Comparison of ENCODE assay signal across 11 cellular contexts in the genomic region with DNA sequence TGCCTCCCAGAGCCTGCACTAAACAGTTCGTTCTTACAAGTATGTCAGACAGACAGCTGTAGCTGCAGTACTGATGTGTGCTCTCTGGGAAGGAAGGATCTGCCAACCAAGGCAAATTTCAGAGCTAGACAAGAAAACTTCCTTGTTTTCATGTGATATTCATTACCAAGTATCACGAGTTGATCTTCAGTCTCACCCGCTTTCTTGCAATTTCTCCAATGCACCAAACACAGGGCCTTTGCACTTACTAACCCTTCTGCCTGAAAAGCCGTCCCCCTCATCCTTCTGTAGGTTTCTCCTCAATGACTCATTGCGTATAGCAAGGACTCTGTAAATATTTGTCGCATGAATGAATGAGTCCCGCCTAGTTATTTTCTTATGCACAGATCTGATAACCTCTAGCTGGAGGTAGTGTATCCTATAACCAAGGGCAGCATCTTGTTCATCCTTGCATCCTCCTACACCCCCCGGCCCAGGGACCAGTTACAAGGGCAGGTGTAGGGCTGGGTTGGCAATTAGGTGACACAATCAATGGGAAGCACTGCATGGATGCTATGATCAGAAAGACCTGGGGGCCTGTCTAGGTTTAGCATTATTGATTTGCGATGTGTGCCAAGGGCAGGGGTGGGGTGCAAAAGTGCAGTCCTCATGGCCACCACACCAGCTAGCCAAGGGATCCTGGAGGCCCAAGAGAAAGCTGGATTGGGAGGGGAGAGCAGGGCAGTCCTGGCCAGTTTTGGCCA. TPM values are rescaled to one million over a fixed set of nuclear protein-coding genes. Genes with fewer than 3 reads are reported as not detected.
A peak's percentile ranks its signal among the peaks of the same experiment; 100 is the strongest.
DNase-seq lines count a peak whose midpoint lies in the region; FAIRE-seq and TF ChIP-seq lines count a peak whose summit lies in the region.
"Had no signal": no experiment of that assay in that cellular context is flagged by ENCODE, and none has a peak within 500 bp of the region (broad histone marks: within the 10 kb centered on the region; RNA-seq: fewer than 3 reads in every experiment).

No MANE protein-coding gene starts in this region.

- peaks cover 5 to 33% (median 14%) of the 10 kb centered on the region in 3 experiments; a peak in 5 of 7 replicates for H3K36me3 Mint-ChIP-seq in H9 (ENCODE audit: insufficient read depth in 1 of 3, low read depth in 3 of 3)

- peak overlapping the region; percentile 90 for H3K4me2 ChIP-seq in H9 (ENCODE audit: insufficient read depth, insufficient read length, low read length)

- H3K4me1 Mint-ChIP-seq in H9 = peaks cover 26 to 33% of the 10 kb centered on the region in 2 experiments

- no peak overlapping the region for H3T11ph ChIP-seq in H9 (ENCODE audit: low read length)

- no peak overlapping the region for H2AFZ ChIP-seq in H9 (ENCODE audit: low read length)

- H3K27ac ChIP-seq in H9 (ENCODE audit: insufficient read length, low read depth, low read length) = no peak overlapping the region
- peak overlapping the region; percentile 32 for H3K27ac ChIP-seq in caudate nucleus (ENCODE audit: low read depth, low read length)
- no peak overlapping the region for H3K27ac ChIP-seq in kidney (ENCODE audit: low read depth in 2 of 2, low read length in 2 of 2)
- H3K27ac ChIP-seq: VCaP had no signal

- H3K27me3 ChIP-seq in H9 (ENCODE audit: insufficient read depth, low read length) (no peaks in the 10 kb centered on the region; the same call in 1 of the 2 replicates), mucosa of stomach (ENCODE audit: control insufficient read depth, insufficient read depth, low read length) (no peaks in the 10 kb centered on the region)

- no peak overlapping the region for H3K4ac ChIP-seq in H9 (ENCODE audit: low read depth, low read length)

- no peak overlapping the region for H3K18ac ChIP-seq in H9 (ENCODE audit: insufficient read length, low read depth, low read length)

- H2BK120ac ChIP-seq in H9 (ENCODE audit: low read depth, low read length, poor library complexity, severe bottlenecking) = no peak overlapping the region

- no CpG with 5 or more reads among the region's 9 CpGs for WGBS in H9 (ENCODE audit: extremely low coverage, insufficient read length, low lambda C conversion rate)

- TF ChIP-seq CTCF in AG10803 (conservative IDR thresholded peaks at IDR 0.05; ENCODE audit: low read length) = no peak
- no peak for TF ChIP-seq CTCF in H9 (conservative IDR thresholded peaks at IDR 0.05)
- no peak for TF ChIP-seq CTCF in kidney (IDR thresholded peaks at IDR 0.05; ENCODE audit: borderline replicate concordance, extremely low read depth, insufficient read depth)

- FAIRE-seq in kidney (lab: Jason Lieb, UNC) = no peak
- FAIRE-seq: endometrium had no signal

- H4K91ac ChIP-seq in H9 (ENCODE audit: insufficient read length, low read depth, low read length) = no peak overlapping the region

- H3K4me3 Mint-ChIP-seq in H9 = peak overlapping the region in 1 of 2 experiments; percentile 78; a peak in 2 of 5 replicates

- H2AK5ac ChIP-seq in H9 (ENCODE audit: insufficient read length, low read length) = no peak overlapping the region

- no peak overlapping the region for H2BK12ac ChIP-seq in H9 (ENCODE audit: insufficient read length, low read depth, low read length)

- no peaks in the 10 kb centered on the region for H3K79me1 ChIP-seq in H9 (ENCODE audit: insufficient read depth, low read depth, low read length, poor library complexity, severe bottlenecking)

- no peak overlapping the region for H2BK5ac ChIP-seq in H9 (ENCODE audit: insufficient read length, low read length)

- H3K4me3 ChIP-seq in AG10803 (ENCODE audit: low read length) = peak overlapping the region; percentile 96
- H3K4me3 ChIP-seq in mucosa of stomach (ENCODE audit: low read length) = peak overlapping the region; percentile 94
- H3K4me3 ChIP-seq in kidney (ENCODE audit: low read length in 2 of 2) = peak overlapping the region in 1 of 2 donors; percentile 68

- no peaks in the 10 kb centered on the region for H3K9me3 ChIP-seq in H9 (ENCODE audit: control insufficient read depth, low read depth, low read length)
- H3K9me3 ChIP-seq in mucosa of stomach (ENCODE audit: control insufficient read depth, low read length) = no peaks in the 10 kb centered on the region
- no peaks in the 10 kb centered on the region for H3K9me3 ChIP-seq in kidney (ENCODE audit: control insufficient read depth in 1 of 2, low read length in 2 of 2)

- intact Hi-C loops in kidney (cut with DNase I) = no loop called here

- H3K27me3 Mint-ChIP-seq in H9 (ENCODE audit: low read depth) = peaks cover 16% of the 10 kb centered on the region

- H2BK15ac ChIP-seq in H9 (ENCODE audit: low read depth, low read length) = no peak overlapping the region

- peaks cover 10% of the 10 kb centered on the region; the same call in 1 of the 2 replicates for H3K79me2 ChIP-seq in H9 (ENCODE audit: insufficient read depth, low read length)

- no peak overlapping the region for H3K56ac ChIP-seq in H9 (ENCODE audit: insufficient read length, low read depth, low read length)

- H3K4me1 ChIP-seq in H9 (ENCODE audit: insufficient read depth, low read length) (no peaks in the 10 kb centered on the region; the same call in 1 of the 2 replicates), mucosa of stomach (ENCODE audit: control insufficient read depth, insufficient read depth, low read length) (peaks cover 43% of the 10 kb centered on the region), kidney (ENCODE audit: control insufficient read depth in 1 of 2, insufficient read depth in 1 of 2, low read depth in 1 of 2, low read length in 2 of 2) (peaks cover 0 to 6% of the 10 kb centered on the region in 2 donors)

- peaks cover 0 to under 1% of the 10 kb centered on the region in 2 experiments; a peak in 2 of 5 replicates for H3K9me3 Mint-ChIP-seq in H9

- H4K5ac ChIP-seq in H9 (ENCODE audit: insufficient read length, low read depth, low read length) = no peak overlapping the region

- no peak overlapping the region for H3K27ac Mint-ChIP-seq in H9

- H4K20me1 ChIP-seq in H9 (ENCODE audit: control insufficient read depth, insufficient read depth, insufficient read length) = no peaks in the 10 kb centered on the region

- DNase-seq in AG10803 (ENCODE audit: low read depth) (no peak), H9 (no peak), caudate nucleus (lab: John Stamatoyannopoulos, UW) (no peak), OCI-M2 (lab: John Stamatoyannopoulos, UW; ENCODE audit: unreplicated experiment) (no peak), kidney (no peak), COLO829 (ENCODE audit: low spot score) (no peak)
- no peak for DNase-seq in activated naive CD4-positive, alpha-beta T cell treated with Interleukin-2 at 50 U/mL for 16 hours
- DNase-seq: NCI-H2107 had no signal

- no peak overlapping the region for H3K23ac ChIP-seq in H9 (ENCODE audit: insufficient read length, low read depth, low read length)

- no peaks in the 10 kb centered on the region for H3K36me3 ChIP-seq in mucosa of stomach (ENCODE audit: control insufficient read depth, insufficient read depth, low read length)
- no peaks in the 10 kb centered on the region for H3K36me3 ChIP-seq in kidney (ENCODE audit: control insufficient read depth in 1 of 2, insufficient read depth in 2 of 2, low read length in 2 of 2)

- H3K9ac ChIP-seq in H9 (ENCODE audit: extremely low read depth, insufficient read length, low read length) (no peak overlapping the region), mucosa of stomach (ENCODE audit: low read length) (peak overlapping the region; percentile 94), kidney (ENCODE audit: low read length in 2 of 2) (no peak overlapping the region)

- no peak overlapping the region for H2BK20ac ChIP-seq in H9 (ENCODE audit: low read depth, low read length, poor library complexity, severe bottlenecking)

- H3K23me2 ChIP-seq in H9 (ENCODE audit: insufficient read length, low read depth, low read length, poor library complexity, severe bottlenecking) = peaks cover 14% of the 10 kb centered on the region

- no peak overlapping the region for H4K8ac ChIP-seq in H9 (replicated peaks; ENCODE audit: insufficient read length, low read depth, low read length)

- H3K14ac ChIP-seq in H9 (ENCODE audit: insufficient read depth, low read length) = no peak overlapping the region

RNA-seq across cellular contexts. Expression of gene GPR157, which starts 51.3 kb away (rescaled TPM):
- total RNA-seq in H9 (2021) (3.8 and 4.1 TPM in 2 replicates), kidney (9.1 TPM)
- polyA plus RNA-seq in kidney (ENCODE audit: insufficient read depth, low read depth, low replicate concordance) = 3.2 TPM

RNA-seq across cellular contexts. Expression of gene H6PD, which starts 54.3 kb away (rescaled TPM):
- 7.6 and 7.9 TPM in 2 replicates for total RNA-seq in H9 (2021)
- 64.3 TPM for total RNA-seq in kidney
- 5.7 TPM for polyA plus RNA-seq in kidney (ENCODE audit: insufficient read depth, low read depth, low replicate concordance)
